ENCODE assay signal across 11 cellular contexts in the genomic region with DNA sequence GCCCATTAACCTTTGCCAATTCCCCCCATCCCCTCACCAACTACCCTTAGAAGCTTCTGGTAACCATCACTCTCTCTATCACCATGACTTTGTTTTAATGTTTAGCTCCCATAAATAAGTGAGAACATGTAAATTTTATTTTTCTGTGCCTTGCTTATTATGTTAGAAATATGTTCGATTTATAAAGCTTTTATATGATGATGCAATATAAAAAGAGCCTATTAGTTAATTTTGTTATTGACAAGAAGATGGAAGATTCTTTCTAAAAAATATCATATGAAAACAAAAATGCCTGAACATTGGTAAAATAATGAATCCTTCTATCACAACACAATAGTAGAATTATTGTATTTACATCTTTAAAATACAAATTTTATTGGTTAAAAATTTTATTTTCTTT.
"Had no signal": no experiment of that assay in that cellular context is flagged by ENCODE, and none has a peak within 500 bp of the region (broad histone marks: within the 10 kb centered on the region; RNA-seq: fewer than 3 reads in every experiment).

No MANE protein-coding gene starts in this region.

- H2AFZ ChIP-seq: GM23248, GM23338 had no signal

- H3K4me2 ChIP-seq: GM23338 had no signal

- H3K4me1 ChIP-seq: HAP-1 had no signal

- H3K4me3 ChIP-seq: GM23248, GM23338, HAP-1 had no signal

- FAIRE-seq: H1, H54 had no signal

- DNase-seq: GM23248, GOT3, H7, H9, HCEC 1CT, HFFc6 had no signal

- ATAC-seq: GM23338, HCT116 had no signal

- H3K9ac ChIP-seq: GM23248 had no signal

- H3K36me3 ChIP-seq: HAP-1 had no signal

- H3K9me3 ChIP-seq: HAP-1 had no signal

- H3K27ac ChIP-seq: GM23248 had no signal
